Comparison of ENCODE assay signal across 15 cellular contexts in the genomic region with DNA sequence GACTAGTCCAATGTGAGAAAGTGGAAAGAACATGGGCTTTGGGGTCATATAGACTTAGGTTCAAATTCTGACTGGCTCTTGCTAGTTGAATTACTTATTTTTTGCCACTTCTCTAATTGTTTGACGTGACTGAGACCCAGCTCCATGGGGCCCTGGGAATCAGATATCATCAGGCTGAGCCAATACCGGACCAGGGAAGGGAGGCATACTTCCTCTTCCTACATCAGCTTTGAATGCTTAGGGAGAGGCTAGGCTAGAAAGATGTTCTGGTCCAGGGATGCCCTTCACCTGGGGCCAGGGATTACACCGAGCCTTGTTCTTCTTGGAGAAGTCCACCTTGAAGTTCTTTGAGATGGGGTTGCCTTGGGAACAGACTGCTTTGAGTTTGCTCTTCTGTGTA. TPM values are rescaled to one million over a fixed set of nuclear protein-coding genes. Genes with fewer than 3 reads are reported as not detected.
"Had no signal": no experiment of that assay in that cellular context is flagged by ENCODE, and none has a peak within 500 bp of the region (broad histone marks: within the 10 kb centered on the region; RNA-seq: fewer than 3 reads in every experiment).

No MANE protein-coding gene starts in this region.

- H3K27ac ChIP-seq: tibial artery, vagina had no signal

- H3K9me3 ChIP-seq: tibial artery, vagina had no signal

- H3K4me3 ChIP-seq: tibial artery, vagina had no signal

- H3K27me3 ChIP-seq: vagina had no signal

- H3K36me3 ChIP-seq: tibial artery, vagina had no signal

- DNase-seq: activated CD4-positive, alpha-beta T cell treated with anti-CD3 and anti-CD28 coated beads, Interleukin-2, amount 10 ng/mL, durations not matched to agents 7 days and 5 days; activated CD8-positive, alpha-beta T cell treated with anti-CD3 and anti-CD28 coated beads, Interleukin-2, amount 10 ng/mL, durations not matched to agents 7 days and 5 days; activated naive CD4-positive, alpha-beta T cell treated with anti-CD3 and anti-CD28 coated beads, Interleukin-2, amount 10 ng/mL, durations not matched to agents 7 days and 5 days; activated naive CD8-positive, alpha-beta T cell treated with anti-CD3 and anti-CD28 coated beads, Interleukin-2, amount 50 U/mL, for 24 hours; activated T-cell treated with anti-CD3 and anti-CD28 coated beads, Interleukin-2, amount 50 U/mL, for 24 hours; anterior cingulate cortex; caudate nucleus; effector memory CD8-positive, alpha-beta T cell; left ventricle myocardium superior; retina; stimulated activated naive CD8-positive, alpha-beta T cell treated with anti-CD3 and anti-CD28 coated beads, Interleukin-15, Interleukin-2, amounts not matched to agents 100 U/mL and 50 U/mL, for 24 hours; substantia nigra; tibial artery had no signal

- H3K4me1 ChIP-seq: tibial artery, vagina had no signal

RNA-seq across cellular contexts. Expression of gene NR1I3, which starts 3.7 kb away (rescaled TPM):
- polyA plus RNA-seq: neural cell had no signal

RNA-seq across cellular contexts. Expression of gene APOA2, which starts 18.3 kb away (rescaled TPM):
- polyA plus RNA-seq: neural cell had no signal
